Comparison of ENCODE assay signal across 1 cellular context in the genomic region with DNA sequence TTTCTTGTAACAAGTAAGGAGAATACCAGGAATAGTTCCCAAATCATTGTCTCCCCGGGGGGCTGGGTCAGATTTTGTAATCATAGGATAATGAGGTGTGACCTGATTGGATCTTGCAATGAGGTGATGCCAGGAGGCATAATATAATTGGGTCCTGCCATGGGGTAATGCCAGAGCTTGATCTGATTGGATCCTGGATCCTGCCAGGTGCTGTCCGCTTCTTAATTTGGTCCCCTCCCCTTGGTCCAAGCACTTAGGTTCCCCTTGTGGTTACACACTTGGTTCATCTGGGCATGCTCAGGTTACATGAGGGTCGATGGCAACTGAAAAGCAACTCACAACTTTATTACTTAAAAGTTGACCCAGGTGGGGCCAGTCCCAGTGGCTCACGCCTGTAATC.
TF ChIP-seq lines count a peak whose summit lies in the region.

No MANE protein-coding gene starts in this region.

TF ChIP-seq in HCT116, 20 proteins besides CTCF, POLR2A, EP300 and RAD21 (continued from another document):
- TF ChIP-seq CBX3 (IDR thresholded peaks at IDR 0.05; ENCODE audit: low read depth): no peak
- TF ChIP-seq, protein P1, sequence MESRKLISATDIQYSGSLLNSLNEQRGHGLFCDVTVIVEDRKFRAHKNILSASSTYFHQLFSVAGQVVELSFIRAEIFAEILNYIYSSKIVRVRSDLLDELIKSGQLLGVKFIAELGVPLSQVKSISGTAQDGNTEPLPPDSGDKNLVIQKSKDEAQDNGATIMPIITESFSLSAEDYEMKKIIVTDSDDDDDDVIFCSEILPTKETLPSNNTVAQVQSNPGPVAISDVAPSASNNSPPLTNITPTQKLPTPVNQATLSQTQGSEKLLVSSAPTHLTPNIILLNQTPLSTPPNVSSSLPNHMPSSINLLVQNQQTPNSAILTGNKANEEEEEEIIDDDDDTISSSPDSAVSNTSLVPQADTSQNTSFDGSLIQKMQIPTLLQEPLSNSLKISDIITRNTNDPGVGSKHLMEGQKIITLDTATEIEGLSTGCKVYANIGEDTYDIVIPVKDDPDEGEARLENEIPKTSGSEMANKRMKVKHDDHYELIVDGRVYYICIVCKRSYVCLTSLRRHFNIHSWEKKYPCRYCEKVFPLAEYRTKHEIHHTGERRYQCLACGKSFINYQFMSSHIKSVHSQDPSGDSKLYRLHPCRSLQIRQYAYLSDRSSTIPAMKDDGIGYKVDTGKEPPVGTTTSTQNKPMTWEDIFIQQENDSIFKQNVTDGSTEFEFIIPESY (IDR thresholded peaks at IDR 0.05; ENCODE audit: extremely low read depth, insufficient replicate concordance, low read length): no peak
